Comparison of ENCODE assay signal across 2 cellular contexts in genomic region chr19:10306327-10306726, GRCh38.
TF ChIP-seq lines count a peak whose summit lies in the region.

No MANE protein-coding gene starts in this region.

TF ChIP-seq in HepG2, 621 proteins besides CTCF, POLR2A, EP300 and RAD21:
- TF ChIP-seq ETV5 (CRISPR knock-in tag; IDR thresholded peaks at IDR 0.05; ENCODE audit: borderline replicate concordance): no peak
- peak; percentile 77 for TF ChIP-seq ZNF629 (CRISPR knock-in tag; conservative IDR thresholded peaks at IDR 0.05)

TF ChIP-seq in IMR-90, 13 proteins besides CTCF, POLR2A, EP300 and RAD21:
- TF ChIP-seq RFX5 (IDR thresholded peaks at IDR 0.05; ENCODE audit: low read depth, low read length) (no peak), SMC3 (IDR thresholded peaks at IDR 0.05; ENCODE audit: low read depth, low read length) (no peak)
